In genomic region chr7:139752148-139752547, GRCh38 we compare ENCODE assay signal across 1 cellular context.
TF ChIP-seq lines count a peak whose summit lies in the region.

No MANE protein-coding gene starts in this region.

TF ChIP-seq in IMR-90, 13 proteins besides CTCF, POLR2A, EP300 and RAD21:
- no peak for TF ChIP-seq RFX5 (IDR thresholded peaks at IDR 0.05; ENCODE audit: low read depth, low read length)
- no peak for TF ChIP-seq NFE2L2 (IDR thresholded peaks at IDR 0.05; ENCODE audit: low read depth, low read length)
